In the genomic region with DNA sequence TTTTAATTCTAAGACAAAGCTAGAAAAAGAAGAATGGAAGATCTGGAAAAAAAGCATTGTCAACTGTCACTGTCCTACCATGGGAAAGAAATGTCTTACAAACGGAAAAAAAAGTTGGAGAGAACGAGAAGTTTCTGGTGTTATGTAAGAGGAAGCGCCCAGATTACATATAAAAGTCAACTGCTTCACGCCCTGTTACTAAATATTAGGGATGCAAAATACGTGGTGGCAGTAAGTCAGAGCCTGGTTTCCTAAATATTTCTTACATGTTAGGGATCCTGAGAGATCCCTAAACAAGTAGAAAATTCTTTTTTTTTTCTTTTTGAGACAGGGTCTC, we compare ENCODE assay signal across 2 cellular contexts.
TF ChIP-seq lines count a peak whose summit lies in the region.

No MANE protein-coding gene starts in this region.

TF ChIP-seq in liver, 16 proteins besides CTCF, POLR2A, EP300 and RAD21:
- no peak for TF ChIP-seq GABPA (IDR thresholded peaks at IDR 0.05 in 1 of 2, conservative IDR thresholded peaks at IDR 0.05 in 1 of 2)
- TF ChIP-seq HNF4G (IDR thresholded peaks at IDR 0.05): no peak
- no peak for TF ChIP-seq SP1 (IDR thresholded peaks at IDR 0.05)
- TF ChIP-seq RXRA (IDR thresholded peaks at IDR 0.05): peak in 1 of 2 donors; percentile 24
- no peak for TF ChIP-seq NR2F2 (IDR thresholded peaks at IDR 0.05)
- peak; percentile 33 for TF ChIP-seq YY1 (IDR thresholded peaks at IDR 0.05)
- TF ChIP-seq TAF1 (conservative IDR thresholded peaks at IDR 0.05): no peak
- no peak for TF ChIP-seq EGR1 (IDR thresholded peaks at IDR 0.05; ENCODE audit: low read depth in 2 of 2)
- TF ChIP-seq, protein P1, sequence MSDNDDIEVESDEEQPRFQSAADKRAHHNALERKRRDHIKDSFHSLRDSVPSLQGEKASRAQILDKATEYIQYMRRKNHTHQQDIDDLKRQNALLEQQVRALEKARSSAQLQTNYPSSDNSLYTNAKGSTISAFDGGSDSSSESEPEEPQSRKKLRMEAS (IDR thresholded peaks at IDR 0.05): no peak
- TF ChIP-seq, protein P2, sequence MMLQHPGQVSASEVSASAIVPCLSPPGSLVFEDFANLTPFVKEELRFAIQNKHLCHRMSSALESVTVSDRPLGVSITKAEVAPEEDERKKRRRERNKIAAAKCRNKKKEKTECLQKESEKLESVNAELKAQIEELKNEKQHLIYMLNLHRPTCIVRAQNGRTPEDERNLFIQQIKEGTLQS (IDR thresholded peaks at IDR 0.05): no peak
- TF ChIP-seq, protein P3, sequence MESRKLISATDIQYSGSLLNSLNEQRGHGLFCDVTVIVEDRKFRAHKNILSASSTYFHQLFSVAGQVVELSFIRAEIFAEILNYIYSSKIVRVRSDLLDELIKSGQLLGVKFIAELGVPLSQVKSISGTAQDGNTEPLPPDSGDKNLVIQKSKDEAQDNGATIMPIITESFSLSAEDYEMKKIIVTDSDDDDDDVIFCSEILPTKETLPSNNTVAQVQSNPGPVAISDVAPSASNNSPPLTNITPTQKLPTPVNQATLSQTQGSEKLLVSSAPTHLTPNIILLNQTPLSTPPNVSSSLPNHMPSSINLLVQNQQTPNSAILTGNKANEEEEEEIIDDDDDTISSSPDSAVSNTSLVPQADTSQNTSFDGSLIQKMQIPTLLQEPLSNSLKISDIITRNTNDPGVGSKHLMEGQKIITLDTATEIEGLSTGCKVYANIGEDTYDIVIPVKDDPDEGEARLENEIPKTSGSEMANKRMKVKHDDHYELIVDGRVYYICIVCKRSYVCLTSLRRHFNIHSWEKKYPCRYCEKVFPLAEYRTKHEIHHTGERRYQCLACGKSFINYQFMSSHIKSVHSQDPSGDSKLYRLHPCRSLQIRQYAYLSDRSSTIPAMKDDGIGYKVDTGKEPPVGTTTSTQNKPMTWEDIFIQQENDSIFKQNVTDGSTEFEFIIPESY (IDR thresholded peaks at IDR 0.05): no peak
- TF ChIP-seq FOXA2 (IDR thresholded peaks at IDR 0.05): no peak
- TF ChIP-seq FOXA1 (IDR thresholded peaks at IDR 0.05): peak; percentile 18
- no peak for TF ChIP-seq JUND (IDR thresholded peaks at IDR 0.05)
- no peak for TF ChIP-seq HNF4A (conservative IDR thresholded peaks at IDR 0.05)
- TF ChIP-seq, protein P4, sequence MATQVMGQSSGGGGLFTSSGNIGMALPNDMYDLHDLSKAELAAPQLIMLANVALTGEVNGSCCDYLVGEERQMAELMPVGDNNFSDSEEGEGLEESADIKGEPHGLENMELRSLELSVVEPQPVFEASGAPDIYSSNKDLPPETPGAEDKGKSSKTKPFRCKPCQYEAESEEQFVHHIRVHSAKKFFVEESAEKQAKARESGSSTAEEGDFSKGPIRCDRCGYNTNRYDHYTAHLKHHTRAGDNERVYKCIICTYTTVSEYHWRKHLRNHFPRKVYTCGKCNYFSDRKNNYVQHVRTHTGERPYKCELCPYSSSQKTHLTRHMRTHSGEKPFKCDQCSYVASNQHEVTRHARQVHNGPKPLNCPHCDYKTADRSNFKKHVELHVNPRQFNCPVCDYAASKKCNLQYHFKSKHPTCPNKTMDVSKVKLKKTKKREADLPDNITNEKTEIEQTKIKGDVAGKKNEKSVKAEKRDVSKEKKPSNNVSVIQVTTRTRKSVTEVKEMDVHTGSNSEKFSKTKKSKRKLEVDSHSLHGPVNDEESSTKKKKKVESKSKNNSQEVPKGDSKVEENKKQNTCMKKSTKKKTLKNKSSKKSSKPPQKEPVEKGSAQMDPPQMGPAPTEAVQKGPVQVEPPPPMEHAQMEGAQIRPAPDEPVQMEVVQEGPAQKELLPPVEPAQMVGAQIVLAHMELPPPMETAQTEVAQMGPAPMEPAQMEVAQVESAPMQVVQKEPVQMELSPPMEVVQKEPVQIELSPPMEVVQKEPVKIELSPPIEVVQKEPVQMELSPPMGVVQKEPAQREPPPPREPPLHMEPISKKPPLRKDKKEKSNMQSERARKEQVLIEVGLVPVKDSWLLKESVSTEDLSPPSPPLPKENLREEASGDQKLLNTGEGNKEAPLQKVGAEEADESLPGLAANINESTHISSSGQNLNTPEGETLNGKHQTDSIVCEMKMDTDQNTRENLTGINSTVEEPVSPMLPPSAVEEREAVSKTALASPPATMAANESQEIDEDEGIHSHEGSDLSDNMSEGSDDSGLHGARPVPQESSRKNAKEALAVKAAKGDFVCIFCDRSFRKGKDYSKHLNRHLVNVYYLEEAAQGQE (IDR thresholded peaks at IDR 0.05): no peak

TF ChIP-seq in HepG2, 621 proteins besides CTCF, POLR2A, EP300 and RAD21:
- TF ChIP-seq FOXM1 (CRISPR knock-in tag; IDR thresholded peaks at IDR 0.05): no peak
- TF ChIP-seq HOXD1 (CRISPR knock-in tag; IDR thresholded peaks at IDR 0.05): no peak
- TF ChIP-seq CREM (IDR thresholded peaks at IDR 0.05): no peak
- TF ChIP-seq CREM (CRISPR knock-in tag; IDR thresholded peaks at IDR 0.05): no peak
- no peak for TF ChIP-seq HNRNPH1 (optimal IDR thresholded peaks at IDR 0.05; ENCODE audit: low read depth, low read length)
- TF ChIP-seq SMARCE1 (IDR thresholded peaks at IDR 0.05; ENCODE audit: borderline replicate concordance): no peak
- no peak for TF ChIP-seq AGO2 (optimal IDR thresholded peaks at IDR 0.05; ENCODE audit: low read depth, low read length)
- no peak for TF ChIP-seq ZMAT3 (CRISPR knock-in tag; conservative IDR thresholded peaks at IDR 0.05)
- TF ChIP-seq DNMT1 (CRISPR knock-in tag; IDR thresholded peaks at IDR 0.05): no peak
- TF ChIP-seq, protein P5, sequence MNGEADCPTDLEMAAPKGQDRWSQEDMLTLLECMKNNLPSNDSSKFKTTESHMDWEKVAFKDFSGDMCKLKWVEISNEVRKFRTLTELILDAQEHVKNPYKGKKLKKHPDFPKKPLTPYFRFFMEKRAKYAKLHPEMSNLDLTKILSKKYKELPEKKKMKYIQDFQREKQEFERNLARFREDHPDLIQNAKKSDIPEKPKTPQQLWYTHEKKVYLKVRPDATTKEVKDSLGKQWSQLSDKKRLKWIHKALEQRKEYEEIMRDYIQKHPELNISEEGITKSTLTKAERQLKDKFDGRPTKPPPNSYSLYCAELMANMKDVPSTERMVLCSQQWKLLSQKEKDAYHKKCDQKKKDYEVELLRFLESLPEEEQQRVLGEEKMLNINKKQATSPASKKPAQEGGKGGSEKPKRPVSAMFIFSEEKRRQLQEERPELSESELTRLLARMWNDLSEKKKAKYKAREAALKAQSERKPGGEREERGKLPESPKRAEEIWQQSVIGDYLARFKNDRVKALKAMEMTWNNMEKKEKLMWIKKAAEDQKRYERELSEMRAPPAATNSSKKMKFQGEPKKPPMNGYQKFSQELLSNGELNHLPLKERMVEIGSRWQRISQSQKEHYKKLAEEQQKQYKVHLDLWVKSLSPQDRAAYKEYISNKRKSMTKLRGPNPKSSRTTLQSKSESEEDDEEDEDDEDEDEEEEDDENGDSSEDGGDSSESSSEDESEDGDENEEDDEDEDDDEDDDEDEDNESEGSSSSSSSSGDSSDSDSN (CRISPR knock-in tag; IDR thresholded peaks at IDR 0.05): no peak
- no peak for TF ChIP-seq TSC22D2 (CRISPR knock-in tag; IDR thresholded peaks at IDR 0.05; ENCODE audit: borderline replicate concordance)
- no peak for TF ChIP-seq WIZ (CRISPR knock-in tag; IDR thresholded peaks at IDR 0.05)
